In the genomic region with DNA sequence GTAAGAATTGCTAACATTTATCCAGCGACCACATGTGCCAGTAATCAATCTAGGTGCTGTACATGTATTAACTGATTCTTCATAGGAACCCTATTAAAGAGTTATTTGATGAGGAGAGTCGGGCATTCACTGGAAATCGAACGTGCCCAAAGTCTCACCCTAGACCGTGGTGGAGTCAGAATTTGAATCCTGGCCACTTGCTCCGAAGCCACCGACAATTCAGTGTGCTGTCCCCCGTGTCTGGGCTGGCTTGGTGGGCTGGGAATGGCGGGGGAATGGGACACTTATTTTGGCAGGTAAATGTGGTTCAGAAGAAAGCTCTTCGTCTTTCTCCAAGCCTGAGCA, we compare ENCODE assay signal across 1 cellular context.
TF ChIP-seq lines count a peak whose summit lies in the region.

No MANE protein-coding gene starts in this region.

TF ChIP-seq in WTC11, 78 proteins besides CTCF, POLR2A, EP300 and RAD21 (continued from another document):
- TF ChIP-seq, protein P1, sequence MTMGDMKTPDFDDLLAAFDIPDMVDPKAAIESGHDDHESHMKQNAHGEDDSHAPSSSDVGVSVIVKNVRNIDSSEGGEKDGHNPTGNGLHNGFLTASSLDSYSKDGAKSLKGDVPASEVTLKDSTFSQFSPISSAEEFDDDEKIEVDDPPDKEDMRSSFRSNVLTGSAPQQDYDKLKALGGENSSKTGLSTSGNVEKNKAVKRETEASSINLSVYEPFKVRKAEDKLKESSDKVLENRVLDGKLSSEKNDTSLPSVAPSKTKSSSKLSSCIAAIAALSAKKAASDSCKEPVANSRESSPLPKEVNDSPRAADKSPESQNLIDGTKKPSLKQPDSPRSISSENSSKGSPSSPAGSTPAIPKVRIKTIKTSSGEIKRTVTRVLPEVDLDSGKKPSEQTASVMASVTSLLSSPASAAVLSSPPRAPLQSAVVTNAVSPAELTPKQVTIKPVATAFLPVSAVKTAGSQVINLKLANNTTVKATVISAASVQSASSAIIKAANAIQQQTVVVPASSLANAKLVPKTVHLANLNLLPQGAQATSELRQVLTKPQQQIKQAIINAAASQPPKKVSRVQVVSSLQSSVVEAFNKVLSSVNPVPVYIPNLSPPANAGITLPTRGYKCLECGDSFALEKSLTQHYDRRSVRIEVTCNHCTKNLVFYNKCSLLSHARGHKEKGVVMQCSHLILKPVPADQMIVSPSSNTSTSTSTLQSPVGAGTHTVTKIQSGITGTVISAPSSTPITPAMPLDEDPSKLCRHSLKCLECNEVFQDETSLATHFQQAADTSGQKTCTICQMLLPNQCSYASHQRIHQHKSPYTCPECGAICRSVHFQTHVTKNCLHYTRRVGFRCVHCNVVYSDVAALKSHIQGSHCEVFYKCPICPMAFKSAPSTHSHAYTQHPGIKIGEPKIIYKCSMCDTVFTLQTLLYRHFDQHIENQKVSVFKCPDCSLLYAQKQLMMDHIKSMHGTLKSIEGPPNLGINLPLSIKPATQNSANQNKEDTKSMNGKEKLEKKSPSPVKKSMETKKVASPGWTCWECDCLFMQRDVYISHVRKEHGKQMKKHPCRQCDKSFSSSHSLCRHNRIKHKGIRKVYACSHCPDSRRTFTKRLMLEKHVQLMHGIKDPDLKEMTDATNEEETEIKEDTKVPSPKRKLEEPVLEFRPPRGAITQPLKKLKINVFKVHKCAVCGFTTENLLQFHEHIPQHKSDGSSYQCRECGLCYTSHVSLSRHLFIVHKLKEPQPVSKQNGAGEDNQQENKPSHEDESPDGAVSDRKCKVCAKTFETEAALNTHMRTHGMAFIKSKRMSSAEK (CRISPR knock-in tag; IDR thresholded peaks at IDR 0.05; ENCODE audit: borderline replicate concordance): no peak
